ENCODE assay signal across 10 cellular contexts in the genomic region with DNA sequence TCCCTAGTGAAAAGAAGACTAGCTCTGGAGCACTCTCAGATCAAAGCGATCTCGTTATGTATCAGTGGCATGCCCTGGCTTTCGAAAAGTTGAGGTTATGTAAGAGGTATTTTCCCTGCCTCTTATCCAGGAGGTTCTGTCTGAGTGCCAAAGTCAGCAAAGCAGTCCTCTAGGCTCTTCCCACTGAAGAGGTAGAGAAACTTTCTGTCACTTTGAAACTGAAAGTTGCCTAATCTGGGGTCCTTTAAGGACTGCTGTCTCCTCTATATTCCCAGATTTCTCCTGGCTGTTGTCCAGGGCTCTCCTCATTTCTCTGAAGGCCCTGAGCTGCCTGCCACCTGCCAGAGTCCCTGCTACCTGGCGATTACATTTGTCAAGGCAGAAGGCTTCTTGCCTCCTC.
A peak's percentile ranks its signal among the peaks of the same experiment; 100 is the strongest.
DNase-seq lines count a peak whose midpoint lies in the region; ATAC-seq and TF ChIP-seq lines count a peak whose summit lies in the region.
"Had no signal": no experiment of that assay in that cellular context is flagged by ENCODE, and none has a peak within 500 bp of the region (broad histone marks: within the 10 kb centered on the region; RNA-seq: fewer than 3 reads in every experiment).

No MANE protein-coding gene starts in this region.

- H3K27ac ChIP-seq in SK-N-SH (ENCODE audit: low read depth in 2 of 2, low read length in 1 of 2) (no peak overlapping the region), body of pancreas (peak overlapping the region; percentile 74 to 95 (median 90)), upper lobe of left lung (peak overlapping the region in 3 of 4 donors; percentile 78 to 86 (median 83))

- DNase-seq in SK-N-SH (no peak), body of pancreas (peak; percentile 71 to 84 (median 77)), left lobe of liver (ENCODE audit: low spot score) (peak; percentile 71), upper lobe of left lung (peak in 1 of 2 donors; percentile 83), KG1 (lab: John Stamatoyannopoulos, UW) (no peak), pons (ENCODE audit: low spot score) (no peak)
- DNase-seq: amniotic stem cell; stimulated activated CD4-positive, alpha-beta T cell treated with anti-CD3 and anti-CD28 coated beads, Interleukin-4, amount 100 ng/mL, for 1 hour had no signal

- CTCF ChIA-PET in SK-N-SH (lab: Yijun Ruan, JAX) = interaction anchor here (1.0 kb wide), 1 partner anchor 17 kb away, joined by 3 read pairs; no protein-coding TSS in a partner anchor

- H3K4me3 ChIP-seq in SK-N-SH (ENCODE audit: low read depth in 2 of 2, low read length in 1 of 2) (no peak overlapping the region), body of pancreas (no peak overlapping the region), upper lobe of left lung (peak overlapping the region in 1 of 4 donors; percentile 26)

- no peak overlapping the region for H2AFZ ChIP-seq in SK-N-SH (ENCODE audit: low read depth)

- intact Hi-C loops in body of pancreas (cut with DNase I) = loop anchor here (10.0 kb wide), 1 partner anchor 87 kb away; no protein-coding TSS in a partner anchor

- H3K9me3 ChIP-seq in SK-N-SH (no peaks in the 10 kb centered on the region), body of pancreas (no peaks in the 10 kb centered on the region), upper lobe of left lung (no peaks in the 10 kb centered on the region)

- POLR2A ChIA-PET in SK-N-SH (lab: Yijun Ruan, JAX) = no interaction called here

- no peaks in the 10 kb centered on the region for H3K79me2 ChIP-seq in SK-N-SH (ENCODE audit: insufficient read depth)

- no peaks in the 10 kb centered on the region for H3K27me3 ChIP-seq in SK-N-SH (ENCODE audit: insufficient read depth)
- no peaks in the 10 kb centered on the region for H3K27me3 ChIP-seq in body of pancreas
- no peaks in the 10 kb centered on the region for H3K27me3 ChIP-seq in upper lobe of left lung

- whole genome bisulfite sequencing in SK-N-SH (ENCODE audit: low lambda C conversion rate) = 75% methylated on average over 4 of the region's 4 CpGs
- whole genome bisulfite sequencing in body of pancreas, 2 donors = 14 to 15% methylated on average over 4 of the region's 4 CpGs
- whole genome bisulfite sequencing in upper lobe of left lung, 2 donors = 43 to 59% methylated on average over 4 of the region's 4 CpGs

- H3K36me3 ChIP-seq in SK-N-SH (replicated peaks in 1 of 2; ENCODE audit: control insufficient read depth in 1 of 2, insufficient read depth in 2 of 2, low read length in 1 of 2) (no peaks in the 10 kb centered on the region), body of pancreas (replicated peaks in 1 of 2; ENCODE audit: insufficient read depth in 1 of 2, low read depth in 2 of 2) (no peaks in the 10 kb centered on the region), upper lobe of left lung (no peaks in the 10 kb centered on the region)

- no peaks in the 10 kb centered on the region for H4K20me1 ChIP-seq in SK-N-SH (ENCODE audit: insufficient read depth)

- peaks cover 0 to 39% of the 10 kb centered on the region in 2 experiments; a peak in 2 of 4 replicates for H3K4me1 ChIP-seq in SK-N-SH (ENCODE audit: control insufficient read depth in 1 of 2, insufficient read depth in 2 of 2, low read depth in 1 of 2, low read length in 1 of 2)
- peaks cover 33% of the 10 kb centered on the region for H3K4me1 ChIP-seq in body of pancreas
- peaks cover 24 to 36% (median 29%) of the 10 kb centered on the region in 4 donors for H3K4me1 ChIP-seq in upper lobe of left lung

- no peak overlapping the region for H3K9ac ChIP-seq in SK-N-SH

- no peak for TF ChIP-seq EP300 in SK-N-SH (IDR thresholded peaks at IDR 0.05; ENCODE audit: borderline replicate concordance in 1 of 2, low read depth in 1 of 2, low read length in 1 of 2)
- TF ChIP-seq EP300 in upper lobe of left lung (IDR thresholded peaks at IDR 0.05) = peak in 1 of 4 donors; percentile 89

- no peaks in the 10 kb centered on the region for H3K9me2 ChIP-seq in SK-N-SH

- no peak overlapping the region for H3K4me2 ChIP-seq in SK-N-SH

- no peaks in the 10 kb centered on the region for H3F3A ChIP-seq in SK-N-SH (replicated peaks; ENCODE audit: insufficient read depth)

- TF ChIP-seq RAD21 in SK-N-SH (IDR thresholded peaks at IDR 0.05; ENCODE audit: low read length) = no peak

- TF ChIP-seq CTCF in SK-N-SH (IDR thresholded peaks at IDR 0.05) (no peak), body of pancreas (IDR thresholded peaks at IDR 0.05) (no peak), upper lobe of left lung (IDR thresholded peaks at IDR 0.05) (no peak)

- TF ChIP-seq POLR2A in body of pancreas (IDR thresholded peaks at IDR 0.05) (peak in 1 of 3 donors; percentile 30), upper lobe of left lung (IDR thresholded peaks at IDR 0.05) (no peak)

- ATAC-seq in SK-N-SH treated with all-trans-retinoic acid at 6 μM for 48 hours (peak; percentile 42; the same call in 2 of the 3 replicates), body of pancreas (peak; percentile 70), left lobe of liver (peak; percentile 76), upper lobe of left lung (ENCODE audit: low FRiP score in 2 of 2) (peak; percentile 55), HG02885 (IDR thresholded peaks at IDR 0.05; ENCODE audit: poor library complexity, unreplicated experiment) (no peak)

TF ChIP-seq in SK-N-SH treated with all-trans-retinoic acid at 6 μM for 48 hours, 23 proteins besides CTCF, POLR2A, EP300 and RAD21 (continues in another document):
- no peak for TF ChIP-seq GLIS3 (CRISPR knock-in tag; IDR thresholded peaks at IDR 0.05)
- no peak for TF ChIP-seq ZNF70 (CRISPR knock-in tag; IDR thresholded peaks at IDR 0.05)
- no peak for TF ChIP-seq RARB (CRISPR knock-in tag; IDR thresholded peaks at IDR 0.05)
- no peak for TF ChIP-seq TSHZ2 (CRISPR knock-in tag; IDR thresholded peaks at IDR 0.05)
- TF ChIP-seq BACH2 (CRISPR knock-in tag; IDR thresholded peaks at IDR 0.05; ENCODE audit: borderline replicate concordance) = no peak
- TF ChIP-seq ISL1 (CRISPR knock-in tag; IDR thresholded peaks at IDR 0.05) = no peak
- TF ChIP-seq CSDC2 (CRISPR knock-in tag; IDR thresholded peaks at IDR 0.05) = no peak
- no peak for TF ChIP-seq ZC3H10 (CRISPR knock-in tag; IDR thresholded peaks at IDR 0.05)
- TF ChIP-seq ZNF565 (CRISPR knock-in tag; conservative IDR thresholded peaks at IDR 0.05; ENCODE audit: low read depth) = no peak

TF ChIP-seq in SK-N-SH, 30 proteins besides CTCF, POLR2A, EP300 and RAD21:
- no peak for TF ChIP-seq ELF1 (IDR thresholded peaks at IDR 0.05)
- TF ChIP-seq TAF1 (IDR thresholded peaks at IDR 0.05; ENCODE audit: borderline replicate concordance, low read depth, low read length) = no peak
- no peak for TF ChIP-seq TEAD4 (IDR thresholded peaks at IDR 0.05; ENCODE audit: borderline replicate concordance, insufficient read depth)

Comparison
In these comparisons a context has a peak if more than half of its experiments do, and no peak if none do; other contexts are left out.
1. DNase-seq: peak in body of pancreas (4 of 4) and left lobe of liver (single experiment); none in SK-N-SH (single experiment), KG1 (single experiment) and pons (single experiment).
2. H3K27ac ChIP-seq: peak in body of pancreas (4 of 4) and upper lobe of left lung (3 of 4); none in SK-N-SH (0 of 2).